In genomic region chr6:10451828-10452509, GRCh38 we compare ENCODE assay signal across 11 cellular contexts. TPM values are rescaled to one million over a fixed set of nuclear protein-coding genes. Genes with fewer than 3 reads are reported as not detected.
DNase-seq lines count a peak whose midpoint lies in the region; ATAC-seq, FAIRE-seq and TF ChIP-seq lines count a peak whose summit lies in the region.
"Had no signal": no experiment of that assay in that cellular context is flagged by ENCODE, and none has a peak within 500 bp of the region (broad histone marks: within the 10 kb centered on the region; RNA-seq: fewer than 3 reads in every experiment).

No MANE protein-coding gene starts in this region.

- H3K23ac ChIP-seq in mesendoderm (ENCODE audit: low read length) = no peak overlapping the region

- no peak overlapping the region for H2AK5ac ChIP-seq in mesendoderm (ENCODE audit: low read length)

- H4K8ac ChIP-seq in mesendoderm (ENCODE audit: low read depth, low read length) = no peak overlapping the region

- H3K79me1 ChIP-seq in mesendoderm (ENCODE audit: low read length) = no peaks in the 10 kb centered on the region

- H3K27ac ChIP-seq in AG04450 (ENCODE audit: low read depth, low read length) = no peak overlapping the region
- no peak overlapping the region for H3K27ac ChIP-seq in mesendoderm (ENCODE audit: low read depth, low read length)

- H3K4me3 ChIP-seq in AG04450 (ENCODE audit: low read depth, low read length) (no peak overlapping the region), bronchial epithelial cell (ENCODE audit: low read depth, low read length) (no peak overlapping the region), mesendoderm (ENCODE audit: low read length) (no peak overlapping the region)

- FAIRE-seq in bronchial epithelial cell (lab: Jason Lieb, UNC) = peak; percentile 96
- FAIRE-seq: islet of Langerhans had no signal

- no peak overlapping the region for H2BK15ac ChIP-seq in mesendoderm (replicated peaks; ENCODE audit: low read depth)

- CTCF ChIA-PET in AG04450 (lab: Charles Lee) = interaction anchor here (0.7 kb wide), 1 partner anchor 26 kb away, joined by 3 read pairs; no protein-coding TSS in a partner anchor

- no peak overlapping the region for H2BK5ac ChIP-seq in mesendoderm (ENCODE audit: low read length)

- DNase-seq in AG04450 (ENCODE audit: low read depth, low spot score) (peak; percentile 10), M059J (ENCODE audit: low read depth) (peak; percentile 99), bronchial epithelial cell (ENCODE audit: low read depth) (peak; percentile 99), mesendoderm (peak; percentile 44), DMS153 (lab: John Stamatoyannopoulos, UW) (no peak), globus pallidus (ENCODE audit: low spot score) (no peak)
- no peak for DNase-seq in stimulated activated CD4-positive, alpha-beta T cell treated with anti-CD3 and anti-CD28 coated beads, Interleukin-4, amount 100 ng/mL, for 24 hours
- DNase-seq: SHP77 had no signal

- POLR2A ChIA-PET in AG04450 (lab: Yijun Ruan, JAX) = no interaction called here

- H3K18ac ChIP-seq in mesendoderm (ENCODE audit: low read length) = no peak overlapping the region

- no peak for ATAC-seq in GM18873 (IDR thresholded peaks at IDR 0.05; ENCODE audit: low FRiP score, unreplicated experiment)

- no peak overlapping the region for H4K5ac ChIP-seq in mesendoderm (ENCODE audit: low read length)

- no peak overlapping the region for H3K4me2 ChIP-seq in mesendoderm (ENCODE audit: low read length)

- no peak overlapping the region for H3K4ac ChIP-seq in mesendoderm (ENCODE audit: low read depth, low read length)

- H3K9ac ChIP-seq in mesendoderm (ENCODE audit: low read length) = no peak overlapping the region

- no peaks in the 10 kb centered on the region for H3K27me3 ChIP-seq in AG04450 (ENCODE audit: control insufficient read depth, insufficient read depth, low read length)
- no peaks in the 10 kb centered on the region for H3K27me3 ChIP-seq in bronchial epithelial cell (ENCODE audit: control insufficient read depth, insufficient read depth, low read length)
- no peaks in the 10 kb centered on the region for H3K27me3 ChIP-seq in mesendoderm (ENCODE audit: insufficient read depth, low read length, poor library complexity)

- H3K56ac ChIP-seq in mesendoderm (ENCODE audit: low read length) = no peak overlapping the region

- H3K4me1 ChIP-seq in mesendoderm (ENCODE audit: control insufficient read depth, low read depth, low read length) = no peaks in the 10 kb centered on the region

- WGBS in mesendoderm (ENCODE audit: extremely low coverage, insufficient coverage, low lambda C conversion rate) = no CpG with 5 or more reads among the region's 11 CpGs

- H3K36me3 ChIP-seq in bronchial epithelial cell (ENCODE audit: control insufficient read depth, insufficient read depth, low read length) (no peaks in the 10 kb centered on the region), mesendoderm (ENCODE audit: control insufficient read depth, insufficient read depth, low read length) (no peaks in the 10 kb centered on the region)

- H2BK120ac ChIP-seq in mesendoderm (ENCODE audit: low read depth, low read length) = no peak overlapping the region

- TF ChIP-seq CTCF in AG04450 (IDR thresholded peaks at IDR 0.05; ENCODE audit: low read depth, low read length) (no peak), bronchial epithelial cell (IDR thresholded peaks at IDR 0.05; ENCODE audit: insufficient read depth, low read length, severe bottlenecking) (no peak)

- no peaks in the 10 kb centered on the region for H3K79me2 ChIP-seq in mesendoderm (ENCODE audit: control insufficient read depth, insufficient read depth, low read length)

- H3K9me3 ChIP-seq in AG04450 (ENCODE audit: control insufficient read depth, insufficient read depth, low read length) = no peaks in the 10 kb centered on the region; the same call in 1 of the 2 replicates

RNA-seq across cellular contexts. Expression of gene TFAP2A, which starts 37.1 kb away (rescaled TPM):
- 2.3 TPM in 2 replicates for polyA plus RNA-seq in AG04450 (2011; rRNA removed)
- 1.7 and 1.9 TPM in 2 replicates for polyA minus RNA-seq in AG04450 (2011; rRNA and poly(A)+ RNA removed)
- total RNA-seq in M059J (2014; rRNA removed; shearing (Covaris generic)) = 10.8 and 26.6 TPM in 2 replicates
- total RNA-seq in bronchial epithelial cell = 3.4 and 6.3 TPM in 2 replicates
- 3.0 TPM for polyA plus RNA-seq in mesendoderm (2013, experiment 1 of 2)
- polyA plus RNA-seq in mesendoderm (2013, experiment 2 of 2) = 2.7 TPM
- polyA plus RNA-seq: CD14-positive monocyte had no signal

Comparison
In these comparisons a context has a peak if more than half of its experiments do, and no peak if none do; other contexts are left out.
1. DNase-seq: peak in AG04450 (single experiment), M059J (single experiment), bronchial epithelial cell (single experiment) and mesendoderm (single experiment); none in DMS153 (single experiment), stimulated activated CD4-positive, alpha-beta T cell treated with anti-CD3 and anti-CD28 coated beads, Interleukin-4, amount 100 ng/mL, for 24 hours (single experiment) and globus pallidus (single experiment).